In the genomic region with DNA sequence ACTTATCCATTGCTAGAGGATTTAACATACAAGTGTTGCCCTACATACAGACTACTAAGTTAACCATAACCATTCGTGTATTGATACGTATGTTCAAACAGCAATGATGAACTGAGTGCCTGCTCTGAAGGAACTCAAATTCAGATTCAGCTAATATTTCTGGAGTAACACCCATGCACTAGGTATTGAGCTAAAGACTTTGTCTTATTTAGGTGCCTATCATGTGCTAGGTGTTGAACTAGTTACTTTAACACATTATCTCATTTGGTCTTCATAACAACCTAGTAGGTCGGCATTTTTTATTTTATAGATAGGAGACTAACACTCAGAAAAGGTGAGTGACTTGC, we compare ENCODE assay signal across 18 cellular contexts.
DNase-seq lines count a peak whose midpoint lies in the region; ATAC-seq and TF ChIP-seq lines count a peak whose summit lies in the region.
"Had no signal": no experiment of that assay in that cellular context is flagged by ENCODE, and none has a peak within 500 bp of the region (broad histone marks: within the 10 kb centered on the region; RNA-seq: fewer than 3 reads in every experiment).

No MANE protein-coding gene starts in this region.

- peak overlapping the region; percentile 80 for H3K27ac Mint-ChIP-seq in stimulated activated naive CD8-positive, alpha-beta T cell treated with anti-CD3 and anti-CD28 coated beads, Interleukin-15, Interleukin-2, amounts not matched to agents 100 ng/mL and 50 ng/mL, for 24 hours
- peak overlapping the region; percentile 63 for H3K27ac Mint-ChIP-seq in activated CD4-positive, alpha-beta memory T cell treated with anti-CD3 and anti-CD28 coated beads for 36 hours
- H3K27ac Mint-ChIP-seq in immature natural killer cell, result peak overlapping the region; percentile 88 to 97 (median 92)
- no peak overlapping the region for H3K27ac Mint-ChIP-seq in nephron progenitor cell
- H3K27ac Mint-ChIP-seq: brain had no signal

- ATAC-seq in stimulated activated naive CD8-positive, alpha-beta T cell treated with anti-CD3 and anti-CD28 coated beads, Interleukin-15, Interleukin-2, amounts not matched to agents 100 U/mL and 50 U/mL, for 24 hours, result no peak
- no peak for ATAC-seq in left lobe of liver

- intact Hi-C loops in activated CD4-positive, alpha-beta memory T cell treated with anti-CD3 and anti-CD28 coated beads for 36 hours (cut with micrococcal nuclease), result loop anchor here (2.0 to 10.0 kb wide), 4 partner anchors 66 to 472 kb away; a partner anchor contains a TSS

- no peaks in the 10 kb centered on the region for H3K27me3 Mint-ChIP-seq in stimulated activated naive CD8-positive, alpha-beta T cell treated with anti-CD3 and anti-CD28 coated beads, Interleukin-15, Interleukin-2, amounts not matched to agents 100 ng/mL and 50 ng/mL, for 24 hours
- H3K27me3 Mint-ChIP-seq in activated CD4-positive, alpha-beta memory T cell treated with anti-CD3 and anti-CD28 coated beads for 36 hours, result no peaks in the 10 kb centered on the region
- H3K27me3 Mint-ChIP-seq in immature natural killer cell (ENCODE audit: low read depth in 3 of 3) (peaks cover 2 to 6% (median 3%) of the 10 kb centered on the region in 3 donors), nephron progenitor cell (ENCODE audit: low read depth, poor library complexity) (peaks cover 18% of the 10 kb centered on the region)
- H3K27me3 Mint-ChIP-seq: brain had no signal

- no peak overlapping the region for H3K4me3 Mint-ChIP-seq in stimulated activated naive CD8-positive, alpha-beta T cell treated with anti-CD3 and anti-CD28 coated beads, Interleukin-15, Interleukin-2, amounts not matched to agents 100 ng/mL and 50 ng/mL, for 24 hours
- no peak overlapping the region for H3K4me3 Mint-ChIP-seq in activated CD4-positive, alpha-beta memory T cell treated with anti-CD3 and anti-CD28 coated beads for 36 hours
- H3K4me3 Mint-ChIP-seq in immature natural killer cell, result peak overlapping the region; percentile 67 to 95 (median 83)
- H3K4me3 Mint-ChIP-seq in nephron progenitor cell, result no peak overlapping the region
- H3K4me3 Mint-ChIP-seq: brain had no signal

- no peaks in the 10 kb centered on the region for H3K9me3 Mint-ChIP-seq in stimulated activated naive CD8-positive, alpha-beta T cell treated with anti-CD3 and anti-CD28 coated beads, Interleukin-15, Interleukin-2, amounts not matched to agents 100 ng/mL and 50 ng/mL, for 24 hours
- H3K9me3 Mint-ChIP-seq in activated CD4-positive, alpha-beta memory T cell treated with anti-CD3 and anti-CD28 coated beads for 36 hours, result no peaks in the 10 kb centered on the region
- H3K9me3 Mint-ChIP-seq in immature natural killer cell (no peaks in the 10 kb centered on the region), nephron progenitor cell (peaks cover 13% of the 10 kb centered on the region)

- H3K4me1 Mint-ChIP-seq in stimulated activated naive CD8-positive, alpha-beta T cell treated with anti-CD3 and anti-CD28 coated beads, Interleukin-15, Interleukin-2, amounts not matched to agents 100 ng/mL and 50 ng/mL, for 24 hours (ENCODE audit: low read depth), result peaks cover 68% of the 10 kb centered on the region
- peaks cover 62% of the 10 kb centered on the region for H3K4me1 Mint-ChIP-seq in activated CD4-positive, alpha-beta memory T cell treated with anti-CD3 and anti-CD28 coated beads for 36 hours (ENCODE audit: low read depth)
- H3K4me1 Mint-ChIP-seq in immature natural killer cell (peaks cover 90 to 97% of the 10 kb centered on the region in 2 donors), nephron progenitor cell (peaks cover 5% of the 10 kb centered on the region)
- H3K4me1 Mint-ChIP-seq: brain had no signal

- DNase-seq in stimulated activated naive CD8-positive, alpha-beta T cell treated with anti-CD3 and anti-CD28 coated beads, Interleukin-15, Interleukin-2, amounts not matched to agents 100 U/mL and 50 U/mL, for 24 hours, result no peak
- DNase-seq in activated CD4-positive, alpha-beta memory T cell treated with anti-CD3 and anti-CD28 coated beads for 36 hours, result no peak
- DNase-seq in immature natural killer cell (no peak), left lobe of liver (ENCODE audit: low spot score) (no peak), AG20443 (ENCODE audit: low spot score) (no peak), nephron progenitor cell (no peak)
- DNase-seq: activated CD4-positive, CD25-positive, alpha-beta regulatory T cell; activated CD8-positive, alpha-beta memory T cell treated with anti-CD3 and anti-CD28 coated beads, Interleukin-2, amount 50 U/mL, for 48 hours; colonic mucosa; COR-L47; KG1; NCI-H2029; NCI-H446; posterior cingulate gyrus; stimulated activated CD4-positive, alpha-beta T cell treated with anti-CD3 and anti-CD28 coated beads, Interleukin-2, amount 100 ng/mL, for 24 hours; transverse colon had no signal

- CTCF ChIA-PET in activated CD4-positive, alpha-beta memory T cell treated with anti-CD3 and anti-CD28 coated beads for 36 hours (lab: Charles Lee), result no interaction called here

- H3K36me3 Mint-ChIP-seq in stimulated activated naive CD8-positive, alpha-beta T cell treated with anti-CD3 and anti-CD28 coated beads, Interleukin-15, Interleukin-2, amounts not matched to agents 100 ng/mL and 50 ng/mL, for 24 hours (ENCODE audit: low read depth), result no peaks in the 10 kb centered on the region
- no peaks in the 10 kb centered on the region for H3K36me3 Mint-ChIP-seq in activated CD4-positive, alpha-beta memory T cell treated with anti-CD3 and anti-CD28 coated beads for 36 hours
- H3K36me3 Mint-ChIP-seq in immature natural killer cell, result peaks cover 3 to 4% (median 3%) of the 10 kb centered on the region in 3 donors
- H3K36me3 Mint-ChIP-seq in nephron progenitor cell (ENCODE audit: low read depth), result peaks cover 4% of the 10 kb centered on the region
- H3K36me3 Mint-ChIP-seq: brain had no signal

- TF ChIP-seq CTCF in nephron progenitor cell (IDR thresholded peaks at IDR 0.05), result no peak

- POLR2A ChIA-PET in activated CD4-positive, alpha-beta memory T cell treated with anti-CD3 and anti-CD28 coated beads for 36 hours (lab: Charles Lee), result interaction anchor here (0.7 to 1.0 kb wide), 2 partner anchors 63 to 160 kb away, joined by 3 to 5 read pairs; a partner anchor contains a TSS

Comparison
In these comparisons a context has a peak if more than half of its experiments do, and no peak if none do; other contexts are left out.
1. H3K4me3 Mint-ChIP-seq: peak in immature natural killer cell (5 of 5); none in stimulated activated naive CD8-positive, alpha-beta T cell treated with anti-CD3 and anti-CD28 coated beads, Interleukin-15, Interleukin-2, amounts not matched to agents 100 ng/mL and 50 ng/mL, for 24 hours (single experiment), activated CD4-positive, alpha-beta memory T cell treated with anti-CD3 and anti-CD28 coated beads for 36 hours (single experiment) and nephron progenitor cell (single experiment).